ENCODE assay signal across 1 cellular context in genomic region chr1:20574686-20575543, GRCh38.
A peak's percentile ranks its signal among the peaks of the same experiment; 100 is the strongest.
TF ChIP-seq lines count a peak whose summit lies in the region.

No MANE protein-coding gene starts in this region.

TF ChIP-seq in HepG2, 621 proteins besides CTCF, POLR2A, EP300 and RAD21 (continued from another document and continues in another):
- peak; percentile 41 for TF ChIP-seq ARID5B (CRISPR knock-in tag; IDR thresholded peaks at IDR 0.05)
- 0 out of 2 replicates have a peak, but pooled peaks have one; percentile 22 for TF ChIP-seq SNAPC2 (CRISPR knock-in tag; IDR thresholded peaks at IDR 0.05)
- no peak for TF ChIP-seq ZNF570 (CRISPR knock-in tag; IDR thresholded peaks at IDR 0.05; ENCODE audit: borderline replicate concordance)
- TF ChIP-seq CEBPG (CRISPR knock-in tag; IDR thresholded peaks at IDR 0.05): no peak
- peak; percentile 45; the same call in 1 of the 2 replicates for TF ChIP-seq IRF2 (CRISPR knock-in tag; IDR thresholded peaks at IDR 0.05)
- peak; percentile 41; the same call in 1 of the 2 replicates for TF ChIP-seq RXRB (CRISPR knock-in tag; IDR thresholded peaks at IDR 0.05; ENCODE audit: borderline replicate concordance)
- peak; percentile 79 for TF ChIP-seq ZMYM3 (CRISPR knock-in tag; IDR thresholded peaks at IDR 0.05)
- no peak for TF ChIP-seq HNF4G (IDR thresholded peaks at IDR 0.05; ENCODE audit: borderline replicate concordance, low read depth, low read length)
- TF ChIP-seq HNF4G (CRISPR knock-in tag; IDR thresholded peaks at IDR 0.05; ENCODE audit: borderline replicate concordance, low read depth): 0 out of 2 replicates have a peak, but pooled peaks have one; percentile 41
- TF ChIP-seq NCOA2 (CRISPR knock-in tag; IDR thresholded peaks at IDR 0.05): 0 out of 2 replicates have a peak, but pooled peaks have one; percentile 16
- TF ChIP-seq THAP11 (CRISPR knock-in tag; IDR thresholded peaks at IDR 0.05): peak; percentile 17; the same call in 1 of the 2 replicates
- no peak for TF ChIP-seq NBN (conservative IDR thresholded peaks at IDR 0.05)
- TF ChIP-seq ZNF792 (CRISPR knock-in tag; IDR thresholded peaks at IDR 0.05): no peak
- TF ChIP-seq KDM2A (CRISPR knock-in tag; IDR thresholded peaks at IDR 0.05; ENCODE audit: borderline replicate concordance, low read depth): peak; percentile 70; the same call in 1 of the 2 replicates
- TF ChIP-seq HDAC2 (CRISPR knock-in tag; IDR thresholded peaks at IDR 0.05): peak; percentile 62; the same call in 1 of the 2 replicates
- TF ChIP-seq ZFX (CRISPR knock-in tag; IDR thresholded peaks at IDR 0.05; ENCODE audit: low read depth): 0 out of 2 replicates have a peak, but pooled peaks have one; percentile 18
- TF ChIP-seq ETV5 (CRISPR knock-in tag; IDR thresholded peaks at IDR 0.05; ENCODE audit: borderline replicate concordance): peak; percentile 39; the same call in 1 of the 2 replicates
- TF ChIP-seq REST (IDR thresholded peaks at IDR 0.05; ENCODE audit: borderline replicate concordance in 1 of 2, low read depth in 1 of 2, low read length in 2 of 2): no peak
- no peak for TF ChIP-seq ZC3H13 (CRISPR knock-in tag; IDR thresholded peaks at IDR 0.05)
- TF ChIP-seq ZNF614 (CRISPR knock-in tag; IDR thresholded peaks at IDR 0.05; ENCODE audit: borderline replicate concordance): no peak
- TF ChIP-seq YEATS2 (CRISPR knock-in tag; IDR thresholded peaks at IDR 0.05; ENCODE audit: borderline replicate concordance): peak; percentile 43; the same call in 1 of the 2 replicates
- no peak for TF ChIP-seq ZNF138 (CRISPR knock-in tag; IDR thresholded peaks at IDR 0.05; ENCODE audit: low read depth)
- no peak for TF ChIP-seq ZZZ3 (CRISPR knock-in tag; IDR thresholded peaks at IDR 0.05; ENCODE audit: borderline replicate concordance)
- TF ChIP-seq FOXP4 (CRISPR knock-in tag; IDR thresholded peaks at IDR 0.05): peak; percentile 43; the same call in 1 of the 2 replicates
- TF ChIP-seq YY1 (IDR thresholded peaks at IDR 0.05; ENCODE audit: insufficient read depth, insufficient replicate concordance, low read depth, low read length): peak; percentile 34
- TF ChIP-seq ZNF292 (CRISPR knock-in tag; IDR thresholded peaks at IDR 0.05; ENCODE audit: borderline replicate concordance, low read depth): peak; percentile 15; the same call in 1 of the 2 replicates
- TF ChIP-seq ZKSCAN8 (CRISPR knock-in tag; IDR thresholded peaks at IDR 0.05; ENCODE audit: borderline replicate concordance): 0 out of 2 replicates have a peak, but pooled peaks have one; percentile 27
- TF ChIP-seq GATAD2A (CRISPR knock-in tag; IDR thresholded peaks at IDR 0.05): 0 out of 2 replicates have a peak, but pooled peaks have one; percentile 39
- TF ChIP-seq ZNF776 (CRISPR knock-in tag; IDR thresholded peaks at IDR 0.05): no peak
- TF ChIP-seq NR2F6 (IDR thresholded peaks at IDR 0.05): no peak
- peak; percentile 35; the same call in 1 of the 2 replicates for TF ChIP-seq NR2F6 (CRISPR knock-in tag; IDR thresholded peaks at IDR 0.05)
- TF ChIP-seq HMGXB3 (CRISPR knock-in tag; IDR thresholded peaks at IDR 0.05; ENCODE audit: borderline replicate concordance): 0 out of 2 replicates have a peak, but pooled peaks have one; percentile 44
- TF ChIP-seq TEAD3 (CRISPR knock-in tag; optimal IDR thresholded peaks at IDR 0.05; ENCODE audit: borderline replicate concordance): peak; percentile 86
- peak; percentile 60 for TF ChIP-seq KAT8 (CRISPR knock-in tag; IDR thresholded peaks at IDR 0.05)
- TF ChIP-seq SALL1 (CRISPR knock-in tag; IDR thresholded peaks at IDR 0.05): peak; percentile 54; the same call in 1 of the 2 replicates
- 0 out of 2 replicates have a peak, but pooled peaks have one; percentile 36 for TF ChIP-seq ZFP1 (CRISPR knock-in tag; IDR thresholded peaks at IDR 0.05)
- TF ChIP-seq TARDBP (CRISPR knock-in tag; IDR thresholded peaks at IDR 0.05): peak; percentile 24; the same call in 1 of the 2 replicates
- TF ChIP-seq UBTF (CRISPR knock-in tag; IDR thresholded peaks at IDR 0.05): 0 out of 2 replicates have a peak, but pooled peaks have one; percentile 24
- TF ChIP-seq RCOR2 (CRISPR knock-in tag; IDR thresholded peaks at IDR 0.05): peak; percentile 51; the same call in 1 of the 2 replicates
- TF ChIP-seq REPIN1 (CRISPR knock-in tag; IDR thresholded peaks at IDR 0.05; ENCODE audit: borderline replicate concordance, low read depth): 0 out of 2 replicates have a peak, but pooled peaks have one; percentile 51
- peak; percentile 55; the same call in 1 of the 2 replicates for TF ChIP-seq ELF3 (CRISPR knock-in tag; IDR thresholded peaks at IDR 0.05)
- TF ChIP-seq MIER3 (CRISPR knock-in tag; IDR thresholded peaks at IDR 0.05; ENCODE audit: borderline replicate concordance): 0 out of 2 replicates have a peak, but pooled peaks have one; percentile 57
- TF ChIP-seq KDM1A (CRISPR knock-in tag; IDR thresholded peaks at IDR 0.05): peak; percentile 86
- TF ChIP-seq NCOA1 (CRISPR knock-in tag; IDR thresholded peaks at IDR 0.05): no peak
- 0 out of 4 replicates have a peak, but pooled peaks of 1 of the 2 experiments have one; percentile 52 for TF ChIP-seq HMGXB4 (CRISPR knock-in tag; IDR thresholded peaks at IDR 0.05; ENCODE audit: borderline replicate concordance in 1 of 2, low read depth in 1 of 2)
- peak; percentile 45; the same call in 1 of the 2 replicates for TF ChIP-seq KMT2A (CRISPR knock-in tag; IDR thresholded peaks at IDR 0.05)
